1 cellular context compared by ENCODE assay signal in genomic region chr1:65911679-65912078, GRCh38.
TF ChIP-seq lines count a peak whose summit lies in the region.

No MANE protein-coding gene starts in this region.

TF ChIP-seq in GM23338, 12 proteins besides CTCF, POLR2A, EP300 and RAD21 (continued from another document):
- no peak for TF ChIP-seq ETS1 (IDR thresholded peaks at IDR 0.05)
- no peak for TF ChIP-seq JUNB (IDR thresholded peaks at IDR 0.05; ENCODE audit: unreplicated experiment)
- TF ChIP-seq CREB1 (CRISPR knock-in tag; IDR thresholded peaks at IDR 0.05; ENCODE audit: low read depth): no peak
- TF ChIP-seq POLR2AphosphoS5 (IDR thresholded peaks at IDR 0.05; ENCODE audit: low read depth): no peak
- no peak for TF ChIP-seq ZNF462 (CRISPR knock-in tag; IDR thresholded peaks at IDR 0.05)
- TF ChIP-seq EZH2 (IDR thresholded peaks at IDR 0.05; ENCODE audit: low read depth, unreplicated experiment): no peak
- no peak for TF ChIP-seq ZNF331 (CRISPR knock-in tag; IDR thresholded peaks at IDR 0.05; ENCODE audit: low read depth)
- TF ChIP-seq ZNF114 (CRISPR knock-in tag; IDR thresholded peaks at IDR 0.05): no peak
- TF ChIP-seq STAT1 (IDR thresholded peaks at IDR 0.05; ENCODE audit: unreplicated experiment): no peak
- TF ChIP-seq NANOG (IDR thresholded peaks at IDR 0.05; ENCODE audit: borderline replicate concordance): no peak
- TF ChIP-seq EZH2phosphoT487 (IDR thresholded peaks at IDR 0.05; ENCODE audit: unreplicated experiment): no peak
